In genomic region chr16:1657841-1658240, GRCh38 we compare ENCODE assay signal across 23 cellular contexts.
"Had no signal": no experiment of that assay in that cellular context is flagged by ENCODE, and none has a peak within 500 bp of the region (broad histone marks: within the 10 kb centered on the region; RNA-seq: fewer than 3 reads in every experiment).

No MANE protein-coding gene starts in this region.

- H3K9me3 Mint-ChIP-seq: activated naive CD4-positive, alpha-beta T cell treated with anti-CD3 and anti-CD28 coated beads for 36 hours; activated naive CD8-positive, alpha-beta T cell treated with anti-CD3 and anti-CD28 coated beads, Interleukin-2, amount 10 ng/mL, durations not matched to agents 7 days and 5 days; activated T-cell treated with anti-CD3 and anti-CD28 coated beads, Interleukin-2, amount 50 U/mL, for 24 hours; T-helper 1 cell treated with Interleukin-12 subunit alpha and Interleukin-12 subunit beta and Interleukin-4 antibody, amounts not matched to agents 30 μg/mL and 1 μg/mL, for 36 hours; WTC11 had no signal

- H3K27ac ChIP-seq: breast epithelium, Peyer's patch, RWPE1 had no signal

- H3K27ac Mint-ChIP-seq: activated CD8-positive, alpha-beta memory T cell treated with anti-CD3 and anti-CD28 coated beads, Interleukin-2, amount 10 ng/mL, durations not matched to agents 7 days and 5 days; activated naive CD8-positive, alpha-beta T cell treated with anti-CD3 and anti-CD28 coated beads, Interleukin-2, amount 10 ng/mL, durations not matched to agents 7 days and 5 days; activated T-cell treated with anti-CD3 and anti-CD28 coated beads, Interleukin-2, amount 50 U/mL, for 24 hours; T-helper 1 cell treated with Interleukin-12 subunit alpha and Interleukin-12 subunit beta and Interleukin-4 antibody, amounts not matched to agents 30 μg/mL and 1 μg/mL, for 36 hours; WTC11 had no signal

- H3K4me1 Mint-ChIP-seq: activated naive CD8-positive, alpha-beta T cell treated with anti-CD3 and anti-CD28 coated beads, Interleukin-2, amount 10 ng/mL, durations not matched to agents 7 days and 5 days; WTC11 had no signal

- H3K4me3 ChIP-seq: breast epithelium, Peyer's patch had no signal

- H3K27me3 Mint-ChIP-seq: activated CD8-positive, alpha-beta memory T cell treated with anti-CD3 and anti-CD28 coated beads, Interleukin-2, amount 10 ng/mL, durations not matched to agents 7 days and 5 days; activated naive CD8-positive, alpha-beta T cell treated with anti-CD3 and anti-CD28 coated beads, Interleukin-2, amount 10 ng/mL, durations not matched to agents 7 days and 5 days; activated T-cell treated with anti-CD3 and anti-CD28 coated beads, Interleukin-2, amount 50 U/mL, for 24 hours had no signal

- ATAC-seq: activated CD8-positive, alpha-beta memory T cell treated with anti-CD3 and anti-CD28 coated beads, Interleukin-2, amount 10 ng/mL, durations not matched to agents 7 days and 5 days; WTC11 had no signal

- DNase-seq: activated CD4-positive, alpha-beta T cell treated with anti-CD3 and anti-CD28 coated beads for 48 hours; activated CD4-positive, alpha-beta T cell treated with anti-CD3 and anti-CD28 coated beads, Interleukin-2, amount 50 U/mL, for 48 hours; activated CD4-positive, CD25-positive, alpha-beta regulatory T cell treated with anti-CD3 and anti-CD28 coated beads, Interleukin-2, amount 50 U/mL, for 72 hours; activated CD8-positive, alpha-beta memory T cell treated with anti-CD3 and anti-CD28 coated beads, Interleukin-2, amount 10 ng/mL, durations not matched to agents 7 days and 5 days; activated effector memory CD4-positive, alpha-beta T cell treated with anti-CD3 and anti-CD28 coated beads, Interleukin-2, amount 50 U/mL, for 16 hours; activated naive CD4-positive, alpha-beta T cell treated with anti-CD3 and anti-CD28 coated beads for 36 hours; activated naive CD8-positive, alpha-beta T cell treated with anti-CD3 and anti-CD28 coated beads, Interleukin-2, amount 10 ng/mL, durations not matched to agents 7 days and 5 days; activated T-cell treated with anti-CD3 and anti-CD28 coated beads, Interleukin-2, amount 50 U/mL, for 24 hours; aorta; central memory CD4-positive, alpha-beta T cell; Karpas-422; NCI-H1105 treated with DMSO at 0.1 percent for 48 hours; NCI-H1930; NCI-H345; NCI-H510A; NCI-H69; NK-92 treated with Interleukin-12 subunit alpha and Interleukin-12 subunit beta, amount 100 ng/mL, for 24 hours; Peyer's patch; SHP77 treated with DMSO at 0.1 percent for 48 hours had no signal

- H3K9me3 ChIP-seq: breast epithelium, Peyer's patch had no signal

- H3K4me3 Mint-ChIP-seq: activated CD8-positive, alpha-beta memory T cell treated with anti-CD3 and anti-CD28 coated beads, Interleukin-2, amount 10 ng/mL, durations not matched to agents 7 days and 5 days; activated naive CD4-positive, alpha-beta T cell treated with anti-CD3 and anti-CD28 coated beads for 36 hours; activated naive CD8-positive, alpha-beta T cell treated with anti-CD3 and anti-CD28 coated beads, Interleukin-2, amount 10 ng/mL, durations not matched to agents 7 days and 5 days; activated T-cell treated with anti-CD3 and anti-CD28 coated beads, Interleukin-2, amount 50 U/mL, for 24 hours; T-helper 1 cell treated with Interleukin-12 subunit alpha and Interleukin-12 subunit beta and Interleukin-4 antibody, amounts not matched to agents 30 μg/mL and 1 μg/mL, for 36 hours; WTC11 had no signal

- H3K27me3 ChIP-seq: breast epithelium, Peyer's patch had no signal

- H3K4me1 ChIP-seq: Peyer's patch had no signal
